In genomic region chr16:83356266-83356665, GRCh38 we compare ENCODE assay signal across 8 cellular contexts.
DNase-seq lines count a peak whose midpoint lies in the region; ATAC-seq and TF ChIP-seq lines count a peak whose summit lies in the region.

No MANE protein-coding gene starts in this region.

- RAD21 ChIA-PET in HCT116 (lab: Charles Lee; ENCODE audit: low non-redundant PET in 1 of 2, low total read pairs in 2 of 2, uncharacterized antibody in 2 of 2, unreplicated experiment in 2 of 2) = no interaction called here

- TF ChIP-seq CTCF in HCT116 (IDR thresholded peaks at IDR 0.05 in 2 of 3, conservative IDR thresholded peaks at IDR 0.05 in 1 of 3; ENCODE audit: borderline replicate concordance in 1 of 3, insufficient read depth in 1 of 3, low read depth in 2 of 3, low read length in 2 of 3) = peak; percentile 28 to 75 (median 72); a peak in 5 of 6 replicates
- peak; percentile 15 to 55 (median 29) for TF ChIP-seq CTCF in testis (IDR thresholded peaks at IDR 0.05)

- TF ChIP-seq RAD21 in HCT116 (IDR thresholded peaks at IDR 0.05; ENCODE audit: low read depth) = peak; percentile 54

- H3K27me3 ChIP-seq in HCT116 (ENCODE audit: insufficient read depth, low read length) (0 out of 2 replicates have a peak, but pooled peaks cover 3% of the 10 kb centered on the region), testis (no peaks in the 10 kb centered on the region)

- H3K4me3 ChIP-seq in HCT116 (replicated peaks in 1 of 2; ENCODE audit: low read depth in 1 of 2, low read length in 2 of 2) (no peak overlapping the region), testis (no peak overlapping the region)

- intact Hi-C loops in HCT116 (cut with micrococcal nuclease) (no loop called here), testis (cut with DNase I; ENCODE audit: low total_unique reads) (no loop called here)

- no peak overlapping the region for H3K4me2 ChIP-seq in HCT116 (ENCODE audit: low read length)

- CTCF ChIA-PET in HCT116 (lab: Charles Lee) = interaction anchor here (1.2 kb wide), 1 partner anchor 12 kb away, joined by 3 read pairs; no protein-coding TSS in a partner anchor

- H3K79me2 ChIP-seq in HCT116 (ENCODE audit: insufficient read depth, low read length) = no peaks in the 10 kb centered on the region

- POLR2A ChIA-PET in HCT116 (lab: Charles Lee) = no interaction called here

- H3K9me3 ChIP-seq in HCT116 (ENCODE audit: control insufficient read depth in 1 of 2, insufficient read depth in 1 of 2, low read depth in 1 of 2, low read length in 2 of 2) (peaks cover 0 to 9% of the 10 kb centered on the region in 2 experiments; a peak in 1 of 4 replicates), testis (no peaks in the 10 kb centered on the region)

- no peak overlapping the region for H3K27ac ChIP-seq in HCT116 (ENCODE audit: low read depth, low read length)
- H3K27ac ChIP-seq in testis = no peak overlapping the region

- H2AFZ ChIP-seq in HCT116 (ENCODE audit: low read depth, low read length, poor library complexity, severe bottlenecking) = no peak overlapping the region

- H4K20me1 ChIP-seq in HCT116 (ENCODE audit: insufficient read depth) = no peaks in the 10 kb centered on the region

- WGBS in testis, 2 donors = 13 to 43% methylated on average over 4 of the region's 4 CpGs

- TF ChIP-seq POLR2A in HCT116 (IDR thresholded peaks at IDR 0.05; ENCODE audit: borderline replicate concordance, extremely low read depth, insufficient read depth, insufficient read length) (no peak), testis (IDR thresholded peaks at IDR 0.05) (no peak)

- H3K4me1 ChIP-seq in HCT116 (ENCODE audit: control insufficient read depth in 1 of 2, insufficient read depth in 2 of 2, low read length in 2 of 2) (no peaks in the 10 kb centered on the region), testis (no peaks in the 10 kb centered on the region)

- H3K9me2 ChIP-seq in HCT116 (ENCODE audit: insufficient read depth) = no peaks in the 10 kb centered on the region

- ATAC-seq in HCT116 (peak; percentile 87), HG03280 (IDR thresholded peaks at IDR 0.05; ENCODE audit: unreplicated experiment) (no peak)

- H3K9ac ChIP-seq in HCT116 (ENCODE audit: low read length) = no peak overlapping the region

- H3K36me3 ChIP-seq in HCT116 (ENCODE audit: control insufficient read depth in 1 of 2, insufficient read depth in 2 of 2, low read length in 2 of 2) (no peaks in the 10 kb centered on the region), testis (ENCODE audit: low read depth, missing control alignments) (no peaks in the 10 kb centered on the region)

- DNase-seq in SHP77 (lab: John Stamatoyannopoulos, UW) (peak; percentile 53 to 69), SHP77 treated with DMSO at 0.1 percent for 48 hours (lab: John Stamatoyannopoulos, UW) (no peak), HCT116 (ENCODE audit: low read depth, low spot score) (peak; percentile 29), NCI-H2081 treated with DMSO at 0.1 percent for 48 hours (lab: John Stamatoyannopoulos, UW) (peak; percentile 19), astrocyte of the hippocampus (ENCODE audit: low read depth, low spot score) (peak; percentile 73), iPS DF 4.7 (ENCODE audit: extremely low read depth, low spot score) (peak; percentile 36), testis (peak; percentile 34)

- BruUV-seq in HCT116 (replicated peaks; lab: Mats Ljungman, UMichigan) = no TSS peak

TF ChIP-seq in HCT116, 20 proteins besides CTCF, POLR2A, EP300 and RAD21:
- no peak for TF ChIP-seq ATF3 (IDR thresholded peaks at IDR 0.05)
- TF ChIP-seq ELF1 (IDR thresholded peaks at IDR 0.05; ENCODE audit: borderline replicate concordance, low read depth) = no peak
- TF ChIP-seq JUND (IDR thresholded peaks at IDR 0.05) = no peak
- no peak for TF ChIP-seq REST (IDR thresholded peaks at IDR 0.05; ENCODE audit: low read depth)
- TF ChIP-seq ZNF274 (IDR thresholded peaks at IDR 0.05; ENCODE audit: low read depth, low read length) = no peak
- TF ChIP-seq SIN3A (IDR thresholded peaks at IDR 0.05; ENCODE audit: low read depth) = no peak
- no peak for TF ChIP-seq EZH2 (IDR thresholded peaks at IDR 0.05)
- no peak for TF ChIP-seq TCF7L2 (IDR thresholded peaks at IDR 0.05; ENCODE audit: borderline replicate concordance, extremely low read depth, insufficient read depth, insufficient read length)
- no peak for TF ChIP-seq MAX (IDR thresholded peaks at IDR 0.05)
- no peak for TF ChIP-seq SRF (IDR thresholded peaks at IDR 0.05; ENCODE audit: low read depth)
- no peak for TF ChIP-seq EGR1 (IDR thresholded peaks at IDR 0.05; ENCODE audit: low read depth)
- no peak for TF ChIP-seq EZH2phosphoT487 (IDR thresholded peaks at IDR 0.05; ENCODE audit: borderline replicate concordance)
- no peak for TF ChIP-seq ZFX (IDR thresholded peaks at IDR 0.05)
- TF ChIP-seq FOSL1 (IDR thresholded peaks at IDR 0.05; ENCODE audit: low read depth) = no peak
- no peak for TF ChIP-seq POLR2AphosphoS5 (IDR thresholded peaks at IDR 0.05; ENCODE audit: low read depth, low read length)
- TF ChIP-seq CEBPB (IDR thresholded peaks at IDR 0.05; ENCODE audit: low read depth) = no peak
- no peak for TF ChIP-seq CBX3 (IDR thresholded peaks at IDR 0.05; ENCODE audit: low read depth)
- TF ChIP-seq ZBTB33 (IDR thresholded peaks at IDR 0.05; ENCODE audit: extremely low read depth, insufficient replicate concordance, low read length) = no peak
- no peak for TF ChIP-seq SP1 (IDR thresholded peaks at IDR 0.05; ENCODE audit: low read depth)
- TF ChIP-seq YY1 (IDR thresholded peaks at IDR 0.05; ENCODE audit: extremely low read depth, insufficient replicate concordance, low read depth, low read length) = no peak
TF ChIP-seq in HCT116: peak in this region for 0.
